ENCODE assay signal across 14 cellular contexts in genomic region chr1:43711524-43712386, GRCh38. TPM values are rescaled to one million over a fixed set of nuclear protein-coding genes. Genes with fewer than 3 reads are reported as not detected.
DNase-seq lines count a peak whose midpoint lies in the region; ATAC-seq and TF ChIP-seq lines count a peak whose summit lies in the region.
"Had no signal": no experiment of that assay in that cellular context is flagged by ENCODE, and none has a peak within 500 bp of the region (broad histone marks: within the 10 kb centered on the region; RNA-seq: fewer than 3 reads in every experiment).

No MANE protein-coding gene starts in this region.

- H3K27ac Mint-ChIP-seq in immature natural killer cell: no peak overlapping the region
- H3K27ac Mint-ChIP-seq: activated CD4-positive, alpha-beta T cell treated with anti-CD3 and anti-CD28 coated beads for 36 hours had no signal

- H3K27ac ChIP-seq in psoas muscle: peak overlapping the region; percentile 31
- H3K27ac ChIP-seq: dorsolateral prefrontal cortex had no signal

- H3K4me1 ChIP-seq in psoas muscle: peaks cover 46% of the 10 kb centered on the region

- no peaks in the 10 kb centered on the region for H3K9me3 Mint-ChIP-seq in immature natural killer cell

- no peaks in the 10 kb centered on the region for H3K27me3 ChIP-seq in psoas muscle (ENCODE audit: insufficient read depth in 3 of 3, low read length in 2 of 3)
- H3K27me3 ChIP-seq: dorsolateral prefrontal cortex had no signal

- intact Hi-C loops in psoas muscle (cut with DNase I): no loop called here
- intact Hi-C loops in left colon (cut with DNase I, micrococcal nuclease): no loop called here

- 66 to 86% (median 78%) methylated on average over 3 of the region's 3 CpGs for WGBS in psoas muscle, 3 donors

- peaks cover 0 to 18% of the 10 kb centered on the region in 2 donors for H3K36me3 ChIP-seq in psoas muscle (ENCODE audit: insufficient read depth in 1 of 2, low read depth in 1 of 2)

- H3K4me1 Mint-ChIP-seq in immature natural killer cell: peaks cover 17 to 18% of the 10 kb centered on the region in 2 donors

- H3K4me3 Mint-ChIP-seq in immature natural killer cell: no peak overlapping the region
- H3K4me3 Mint-ChIP-seq: activated CD4-positive, alpha-beta T cell treated with anti-CD3 and anti-CD28 coated beads for 36 hours had no signal

- no peak overlapping the region for H3K4me3 ChIP-seq in psoas muscle
- H3K4me3 ChIP-seq: dorsolateral prefrontal cortex had no signal

- no peaks in the 10 kb centered on the region for H3K9me3 ChIP-seq in psoas muscle

- H3K27me3 Mint-ChIP-seq in immature natural killer cell (ENCODE audit: low read depth in 3 of 3): peaks cover 1 to 2% (median 2%) of the 10 kb centered on the region in 3 donors
- H3K27me3 Mint-ChIP-seq: activated CD4-positive, alpha-beta T cell treated with anti-CD3 and anti-CD28 coated beads for 36 hours had no signal

- peak; percentile 50 for DNase-seq in GM04504 (ENCODE audit: low read depth)
- peak; percentile 74 for DNase-seq in RKO (ENCODE audit: low spot score)
- DNase-seq in fibroblast of gingiva (ENCODE audit: low read depth): peak; percentile 77
- DNase-seq in psoas muscle: no peak
- no peak for DNase-seq in left colon
- DNase-seq in immature natural killer cell: no peak
- DNase-seq in DMS153 treated with DMSO at 0.1 percent for 48 hours (lab: John Stamatoyannopoulos, UW; ENCODE audit: unreplicated experiment): no peak
- DNase-seq in activated naive CD4-positive, alpha-beta T cell (lab: John Stamatoyannopoulos, UW): no peak
- DNase-seq: activated CD4-positive, alpha-beta T cell treated with anti-CD3 and anti-CD28 coated beads for 36 hours; DMS153; dorsolateral prefrontal cortex; KBM-7; SHP77; stimulated activated CD4-positive, alpha-beta T cell treated with anti-CD3 and anti-CD28 coated beads, Interleukin-4, amount 100 ng/mL, for 1 hour had no signal

- no peak for TF ChIP-seq CTCF in psoas muscle (IDR thresholded peaks at IDR 0.05)

- ATAC-seq in psoas muscle (no peak), left colon (no peak)
- ATAC-seq: activated CD4-positive, alpha-beta T cell treated with anti-CD3 and anti-CD28 coated beads for 36 hours had no signal

- peaks cover 0 to 5% (median 0%) of the 10 kb centered on the region in 3 donors for H3K36me3 Mint-ChIP-seq in immature natural killer cell

RNA-seq across cellular contexts. Expression of gene ST3GAL3, which starts 4.4 kb away (rescaled TPM):
- total RNA-seq in psoas muscle (10 to 100 TPM; 34.7 to 53.2 (median 45.0) TPM), left colon (10 to 100 TPM in 1 of 2 donors, 1 to 10 TPM in 1; 7.1 to 10.7 TPM)
- polyA plus RNA-seq in psoas muscle (10 to 100 TPM; 22.2 to 49.0 (median 44.5) TPM), immature natural killer cell (1 to 10 TPM in 2 of 3 donors, under 1 TPM in 1; 0.08 to 8.1 (median 3.8) TPM)

Comparison
In these comparisons a context has a peak if more than half of its experiments do, and no peak if none do; other contexts are left out.
1. DNase-seq: peak in GM04504 (single experiment), RKO (single experiment) and fibroblast of gingiva (single experiment); none in psoas muscle (0 of 2), left colon (0 of 2), immature natural killer cell (0 of 3), DMS153 treated with DMSO at 0.1 percent for 48 hours (single experiment) and activated naive CD4-positive, alpha-beta T cell (0 of 4).